Comparison of ENCODE assay signal across 8 cellular contexts in genomic region chr16:3400779-3401688, GRCh38. TPM values are rescaled to one million over a fixed set of nuclear protein-coding genes. Genes with fewer than 3 reads are reported as not detected.
DNase-seq lines count a peak whose midpoint lies in the region; ATAC-seq, FAIRE-seq and TF ChIP-seq lines count a peak whose summit lies in the region.

TSS of gene ZNF174 (plus strand) at chr16:3401215. CDS start at chr16:3402005, 790 bp downstream.
TSS of gene ZSCAN32 (minus strand) at chr16:3401004. CDS start at chr16:3397557, 3,447 bp downstream.

- no peak for TF ChIP-seq CTCF in progenitor cell of endocrine pancreas (IDR thresholded peaks at IDR 0.05; ENCODE audit: unreplicated experiment)

- intact Hi-C loops in left cardiac atrium (cut with DNase I): no loop called here

- peak; percentile 98 for FAIRE-seq in GM12892 (lab: Jason Lieb, UNC)

- DNase-seq in GM12892 (ENCODE audit: insufficient read length) (peak; percentile 97), NCI-H146 (lab: John Stamatoyannopoulos, UW) (peak; percentile 99), T-helper 1 cell (peak; percentile 95 to 100 (median 97)), amniotic epithelial cell (ENCODE audit: low read depth) (peak; percentile 99), left cardiac atrium (peak; percentile 98), progenitor cell of endocrine pancreas (ENCODE audit: low spot score, unreplicated experiment) (peak; percentile 98), ureter (ENCODE audit: low spot score) (peak; percentile 99)

- peaks cover 12% of the 10 kb centered on the region for H3K4me1 Mint-ChIP-seq in progenitor cell of endocrine pancreas (ENCODE audit: low read depth)

- H3K9me3 Mint-ChIP-seq in progenitor cell of endocrine pancreas (ENCODE audit: low read depth): peaks cover 36% of the 10 kb centered on the region

- H3K27ac Mint-ChIP-seq in progenitor cell of endocrine pancreas: peak within 1 kb of the TSS; percentile 96

- H3K27me3 Mint-ChIP-seq in progenitor cell of endocrine pancreas: no peaks in the 10 kb centered on the region

- ATAC-seq in HG02852 (IDR thresholded peaks at IDR 0.05; ENCODE audit: unreplicated experiment): peak; percentile 94
- peak; percentile 100 for ATAC-seq in left cardiac atrium

- H3K4me3 Mint-ChIP-seq in progenitor cell of endocrine pancreas (ENCODE audit: low read depth): peak within 1 kb of the TSS; percentile 85

- peaks cover 61% of the 10 kb centered on the region for H3K36me3 Mint-ChIP-seq in progenitor cell of endocrine pancreas (ENCODE audit: insufficient read depth)

- peak; percentile 87 for TF ChIP-seq POLR2A in GM12892 (IDR thresholded peaks at IDR 0.05; ENCODE audit: low read depth, low read length)

RNA-seq across cellular contexts. Expression of gene ZNF174, which starts in this region (rescaled TPM):
- polyA plus RNA-seq in GM12892 (2012; ENCODE audit: missing spikeins): 7.5 TPM
- total RNA-seq in left cardiac atrium (1 to 10 TPM; 8.6 TPM), progenitor cell of endocrine pancreas (13.5 and 13.6 TPM in 2 replicates), ureter (14.5 TPM)

RNA-seq across cellular contexts. Expression of gene ZSCAN32, which starts in this region (rescaled TPM):
- polyA plus RNA-seq in GM12892 (2012; ENCODE audit: missing spikeins): 9.1 TPM
- total RNA-seq in left cardiac atrium: 1 to 10 TPM; 7.1 to 9.4 TPM
- 19.1 and 21.3 TPM in 2 replicates for total RNA-seq in progenitor cell of endocrine pancreas
- 15.7 TPM for total RNA-seq in ureter

Comparison
In these comparisons a context has a peak if more than half of its experiments do, and no peak if none do; other contexts are left out.
1. Peak in every context shown above with its lines: DNase-seq and ATAC-seq.